Comparison of ENCODE assay signal across 1 cellular context in genomic region chr1:51636765-51637522, GRCh38.
TF ChIP-seq lines count a peak whose summit lies in the region.

No MANE protein-coding gene starts in this region.

TF ChIP-seq in SK-N-SH, 30 proteins besides CTCF, POLR2A, EP300 and RAD21 (continued from another document):
- no peak for TF ChIP-seq RCOR1 (IDR thresholded peaks at IDR 0.05; ENCODE audit: low read length)
- no peak for TF ChIP-seq USF1 (IDR thresholded peaks at IDR 0.05; ENCODE audit: borderline replicate concordance, low read depth)
- no peak for TF ChIP-seq ELF1 (IDR thresholded peaks at IDR 0.05)
- peak; percentile 33; the same call in 1 of the 2 replicates for TF ChIP-seq PBX3 (IDR thresholded peaks at IDR 0.05)
- 0 out of 2 replicates have a peak, but pooled peaks have one; percentile 47 for TF ChIP-seq TEAD4 (IDR thresholded peaks at IDR 0.05; ENCODE audit: borderline replicate concordance, insufficient read depth)
- no peak for TF ChIP-seq GABPA (IDR thresholded peaks at IDR 0.05; ENCODE audit: low read depth)
- no peak for TF ChIP-seq IRF3 (IDR thresholded peaks at IDR 0.05; ENCODE audit: low read depth, low read length)
- TF ChIP-seq TCF12 (IDR thresholded peaks at IDR 0.05): peak; percentile 68
- no peak for TF ChIP-seq FOXJ3 (CRISPR knock-in tag; IDR thresholded peaks at IDR 0.05)
- TF ChIP-seq POLR2AphosphoS5 (IDR thresholded peaks at IDR 0.05; ENCODE audit: low read depth, low read length): no peak; the same call in 1 of the 2 replicates
- peak; percentile 54; the same call in 1 of the 2 replicates for TF ChIP-seq MAX (IDR thresholded peaks at IDR 0.05; ENCODE audit: low read depth)
- TF ChIP-seq SMC3 (IDR thresholded peaks at IDR 0.05; ENCODE audit: low read depth, low read length): no peak
- no peak for TF ChIP-seq FOXM1 (IDR thresholded peaks at IDR 0.05; ENCODE audit: low read depth)
- no peak for TF ChIP-seq NRF1 (IDR thresholded peaks at IDR 0.05; ENCODE audit: low read depth, low read length)
- no peak for TF ChIP-seq CHD2 (IDR thresholded peaks at IDR 0.05; ENCODE audit: low read length, partially characterized antibody)
- TF ChIP-seq MXI1 (IDR thresholded peaks at IDR 0.05; ENCODE audit: low read depth, low read length): no peak
- peak; percentile 81 for TF ChIP-seq FOSL2 (IDR thresholded peaks at IDR 0.05; ENCODE audit: borderline replicate concordance, low read depth)
- TF ChIP-seq RXRA (IDR thresholded peaks at IDR 0.05; ENCODE audit: borderline replicate concordance, low read depth): peak; percentile 98
TF ChIP-seq in SK-N-SH: peak in this region for 9.
